Comparison of ENCODE assay signal across 1 cellular context in the genomic region with DNA sequence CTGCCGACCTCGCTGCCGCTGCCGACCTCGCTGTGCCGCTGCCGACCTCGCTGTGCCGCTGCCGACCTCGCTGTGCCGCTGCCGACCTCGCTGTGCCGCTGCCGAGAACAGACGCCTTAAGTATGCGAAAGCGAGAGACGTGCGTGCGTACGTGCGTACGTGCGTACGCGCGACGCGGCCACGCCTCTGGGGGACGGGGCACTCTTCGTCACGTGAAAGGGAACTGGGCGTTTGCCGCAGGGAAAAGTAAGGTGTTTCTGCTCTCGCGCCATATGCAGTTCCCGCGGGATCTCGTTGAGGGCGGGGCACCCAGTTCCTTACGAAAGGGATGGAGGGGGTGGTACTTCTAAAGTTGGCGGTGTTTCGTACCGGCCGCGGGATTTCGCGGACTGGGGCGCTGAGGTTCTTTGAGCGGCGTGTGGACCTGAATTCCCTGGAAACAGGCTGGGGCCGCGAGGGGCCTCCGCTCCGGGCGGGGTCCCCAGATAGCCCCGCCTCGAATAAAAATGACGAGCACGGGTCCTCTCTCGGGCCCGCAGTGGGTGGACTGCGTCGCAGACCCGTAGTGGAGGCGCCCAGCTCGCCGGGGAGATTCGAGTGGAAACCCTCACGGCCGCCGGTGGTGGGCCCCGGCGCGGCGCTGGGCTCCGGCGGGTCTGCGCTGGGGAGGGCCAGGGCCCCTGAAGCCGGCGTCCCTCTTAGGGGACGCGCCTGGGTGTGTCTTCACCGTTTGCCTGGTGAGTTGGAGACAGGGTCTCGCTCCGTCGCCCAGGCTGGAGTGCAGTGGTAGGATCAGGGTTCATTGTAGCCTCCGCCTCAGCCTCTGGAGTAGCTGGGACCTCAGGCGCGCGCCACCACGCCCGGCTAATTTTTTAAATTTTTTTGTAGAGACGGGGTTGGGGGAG.
A peak's percentile ranks its signal among the peaks of the same experiment; 100 is the strongest.
TF ChIP-seq lines count a peak whose summit lies in the region.

A gene (minus strand): TSS at position 94 of the 905 bp plus-strand sequence. CDS start 167 bp downstream, outside the sequence.

TF ChIP-seq in HepG2, 621 proteins besides CTCF, POLR2A, EP300 and RAD21 (continued from another document and continues in another):
- TF ChIP-seq, protein P1, sequence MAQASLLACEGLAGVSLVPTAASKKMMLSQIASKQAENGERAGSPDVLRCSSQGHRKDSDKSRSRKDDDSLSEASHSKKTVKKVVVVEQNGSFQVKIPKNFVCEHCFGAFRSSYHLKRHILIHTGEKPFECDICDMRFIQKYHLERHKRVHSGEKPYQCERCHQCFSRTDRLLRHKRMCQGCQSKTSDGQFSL (CRISPR knock-in tag; IDR thresholded peaks at IDR 0.05) = peak; percentile 54; the same call in 1 of the 2 replicates
- TF ChIP-seq SETDB1 (CRISPR knock-in tag; IDR thresholded peaks at IDR 0.05; ENCODE audit: borderline replicate concordance) (no peak), ZNF678 (CRISPR knock-in tag; IDR thresholded peaks at IDR 0.05) (peak; percentile 87; the same call in 1 of the 2 replicates), ZFAT (CRISPR knock-in tag; conservative IDR thresholded peaks at IDR 0.05) (0 out of 2 replicates have a peak, but pooled peaks have one; percentile 38), TARDBP (CRISPR knock-in tag; IDR thresholded peaks at IDR 0.05) (peak; percentile 97), SP5 (CRISPR knock-in tag; IDR thresholded peaks at IDR 0.05; ENCODE audit: borderline replicate concordance, low read depth) (peak; percentile 95), SYNCRIP (IDR thresholded peaks at IDR 0.05; ENCODE audit: insufficient read depth, low read depth, low read length) (no peak), ZNF24 (IDR thresholded peaks at IDR 0.05) (no peak), NBN (conservative IDR thresholded peaks at IDR 0.05) (no peak), ASH2L (IDR thresholded peaks at IDR 0.05; ENCODE audit: insufficient read length, low read depth, low read length) (peak; percentile 85), HNF4G (IDR thresholded peaks at IDR 0.05; ENCODE audit: borderline replicate concordance, low read depth, low read length) (no peak), HNF4G (CRISPR knock-in tag; IDR thresholded peaks at IDR 0.05; ENCODE audit: borderline replicate concordance, low read depth) (peak; percentile 27; the same call in 1 of the 2 replicates), ZNF335 (CRISPR knock-in tag; IDR thresholded peaks at IDR 0.05) (peak; percentile 93; the same call in 1 of the 2 replicates), RFXAP (CRISPR knock-in tag; IDR thresholded peaks at IDR 0.05; ENCODE audit: borderline replicate concordance) (peak; percentile 46), ZSCAN22 (CRISPR knock-in tag; IDR thresholded peaks at IDR 0.05) (0 out of 2 replicates have a peak, but pooled peaks have one; percentile 20), FIP1L1 (IDR thresholded peaks at IDR 0.05; ENCODE audit: borderline replicate concordance, insufficient read depth, low read depth, low read length) (no peak), ZNF205 (CRISPR knock-in tag; IDR thresholded peaks at IDR 0.05) (peak; percentile 4; the same call in 1 of the 2 replicates), U2AF2 (IDR thresholded peaks at IDR 0.05; ENCODE audit: low read depth, low read length) (no peak), ZNF567 (CRISPR knock-in tag; IDR thresholded peaks at IDR 0.05; ENCODE audit: borderline replicate concordance) (peak; percentile 66; the same call in 1 of the 2 replicates), IRX3 (CRISPR knock-in tag; IDR thresholded peaks at IDR 0.05; ENCODE audit: borderline replicate concordance, low read depth) (peak; percentile 91), ZNF180 (CRISPR knock-in tag; IDR thresholded peaks at IDR 0.05; ENCODE audit: borderline replicate concordance, low read depth) (peak; percentile 79; the same call in 1 of the 2 replicates), ZNF44 (CRISPR knock-in tag; IDR thresholded peaks at IDR 0.05) (peak; percentile 71; the same call in 1 of the 2 replicates), KDM6A (CRISPR knock-in tag; IDR thresholded peaks at IDR 0.05; ENCODE audit: low read depth) (peak; percentile 10; the same call in 1 of the 2 replicates), HNRNPLL (IDR thresholded peaks at IDR 0.05; ENCODE audit: low read depth, low read length, poor library complexity, severe bottlenecking) (peak; percentile 89), ZNF839 (CRISPR knock-in tag; IDR thresholded peaks at IDR 0.05; ENCODE audit: borderline replicate concordance) (peak; percentile 90; the same call in 1 of the 2 replicates), NAIF1 (CRISPR knock-in tag; IDR thresholded peaks at IDR 0.05; ENCODE audit: borderline replicate concordance) (peak; percentile 81; the same call in 1 of the 2 replicates), GABPB1 (CRISPR knock-in tag; IDR thresholded peaks at IDR 0.05) (peak; percentile 82), HNRNPH1 (optimal IDR thresholded peaks at IDR 0.05; ENCODE audit: low read depth, low read length) (no peak), YEATS4 (CRISPR knock-in tag; IDR thresholded peaks at IDR 0.05; ENCODE audit: borderline replicate concordance) (peak; percentile 98), TEAD3 (CRISPR knock-in tag; optimal IDR thresholded peaks at IDR 0.05; ENCODE audit: borderline replicate concordance) (peak; percentile 79), SP1 (IDR thresholded peaks at IDR 0.05) (peak; percentile 94), SP1 (CRISPR knock-in tag; IDR thresholded peaks at IDR 0.05) (peak; percentile 99), ZFP82 (CRISPR knock-in tag; IDR thresholded peaks at IDR 0.05; ENCODE audit: borderline replicate concordance) (peak; percentile 85; the same call in 1 of the 2 replicates), ELF1 (CRISPR knock-in tag; IDR thresholded peaks at IDR 0.05) (peak; percentile 75; the same call in 1 of the 2 replicates), KLF11 (CRISPR knock-in tag; IDR thresholded peaks at IDR 0.05) (peak; percentile 88)
- TF ChIP-seq, protein P2, sequence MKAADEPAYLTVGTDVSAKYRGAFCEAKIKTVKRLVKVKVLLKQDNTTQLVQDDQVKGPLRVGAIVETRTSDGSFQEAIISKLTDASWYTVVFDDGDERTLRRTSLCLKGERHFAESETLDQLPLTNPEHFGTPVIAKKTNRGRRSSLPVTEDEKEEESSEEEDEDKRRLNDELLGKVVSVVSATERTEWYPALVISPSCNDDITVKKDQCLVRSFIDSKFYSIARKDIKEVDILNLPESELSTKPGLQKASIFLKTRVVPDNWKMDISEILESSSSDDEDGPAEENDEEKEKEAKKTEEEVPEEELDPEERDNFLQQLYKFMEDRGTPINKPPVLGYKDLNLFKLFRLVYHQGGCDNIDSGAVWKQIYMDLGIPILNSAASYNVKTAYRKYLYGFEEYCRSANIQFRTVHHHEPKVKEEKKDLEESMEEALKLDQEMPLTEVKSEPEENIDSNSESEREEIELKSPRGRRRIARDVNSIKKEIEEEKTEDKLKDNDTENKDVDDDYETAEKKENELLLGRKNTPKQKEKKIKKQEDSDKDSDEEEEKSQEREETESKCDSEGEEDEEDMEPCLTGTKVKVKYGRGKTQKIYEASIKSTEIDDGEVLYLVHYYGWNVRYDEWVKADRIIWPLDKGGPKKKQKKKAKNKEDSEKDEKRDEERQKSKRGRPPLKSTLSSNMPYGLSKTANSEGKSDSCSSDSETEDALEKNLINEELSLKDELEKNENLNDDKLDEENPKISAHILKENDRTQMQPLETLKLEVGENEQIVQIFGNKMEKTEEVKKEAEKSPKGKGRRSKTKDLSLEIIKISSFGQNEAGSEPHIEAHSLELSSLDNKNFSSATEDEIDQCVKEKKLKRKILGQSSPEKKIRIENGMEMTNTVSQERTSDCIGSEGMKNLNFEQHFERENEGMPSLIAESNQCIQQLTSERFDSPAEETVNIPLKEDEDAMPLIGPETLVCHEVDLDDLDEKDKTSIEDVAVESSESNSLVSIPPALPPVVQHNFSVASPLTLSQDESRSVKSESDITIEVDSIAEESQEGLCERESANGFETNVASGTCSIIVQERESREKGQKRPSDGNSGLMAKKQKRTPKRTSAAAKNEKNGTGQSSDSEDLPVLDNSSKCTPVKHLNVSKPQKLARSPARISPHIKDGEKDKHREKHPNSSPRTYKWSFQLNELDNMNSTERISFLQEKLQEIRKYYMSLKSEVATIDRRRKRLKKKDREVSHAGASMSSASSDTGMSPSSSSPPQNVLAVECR (CRISPR knock-in tag; IDR thresholded peaks at IDR 0.05; ENCODE audit: borderline replicate concordance) = peak; percentile 98
- TF ChIP-seq, protein P3, sequence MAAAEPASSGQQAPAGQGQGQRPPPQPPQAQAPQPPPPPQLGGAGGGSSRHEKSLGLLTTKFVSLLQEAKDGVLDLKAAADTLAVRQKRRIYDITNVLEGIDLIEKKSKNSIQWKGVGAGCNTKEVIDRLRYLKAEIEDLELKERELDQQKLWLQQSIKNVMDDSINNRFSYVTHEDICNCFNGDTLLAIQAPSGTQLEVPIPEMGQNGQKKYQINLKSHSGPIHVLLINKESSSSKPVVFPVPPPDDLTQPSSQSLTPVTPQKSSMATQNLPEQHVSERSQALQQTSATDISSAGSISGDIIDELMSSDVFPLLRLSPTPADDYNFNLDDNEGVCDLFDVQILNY (CRISPR knock-in tag; conservative IDR thresholded peaks at IDR 0.05) = no peak; the same call in 1 of the 2 replicates
- TF ChIP-seq, protein P4, sequence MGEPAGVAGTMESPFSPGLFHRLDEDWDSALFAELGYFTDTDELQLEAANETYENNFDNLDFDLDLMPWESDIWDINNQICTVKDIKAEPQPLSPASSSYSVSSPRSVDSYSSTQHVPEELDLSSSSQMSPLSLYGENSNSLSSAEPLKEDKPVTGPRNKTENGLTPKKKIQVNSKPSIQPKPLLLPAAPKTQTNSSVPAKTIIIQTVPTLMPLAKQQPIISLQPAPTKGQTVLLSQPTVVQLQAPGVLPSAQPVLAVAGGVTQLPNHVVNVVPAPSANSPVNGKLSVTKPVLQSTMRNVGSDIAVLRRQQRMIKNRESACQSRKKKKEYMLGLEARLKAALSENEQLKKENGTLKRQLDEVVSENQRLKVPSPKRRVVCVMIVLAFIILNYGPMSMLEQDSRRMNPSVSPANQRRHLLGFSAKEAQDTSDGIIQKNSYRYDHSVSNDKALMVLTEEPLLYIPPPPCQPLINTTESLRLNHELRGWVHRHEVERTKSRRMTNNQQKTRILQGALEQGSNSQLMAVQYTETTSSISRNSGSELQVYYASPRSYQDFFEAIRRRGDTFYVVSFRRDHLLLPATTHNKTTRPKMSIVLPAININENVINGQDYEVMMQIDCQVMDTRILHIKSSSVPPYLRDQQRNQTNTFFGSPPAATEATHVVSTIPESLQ (CRISPR knock-in tag; conservative IDR thresholded peaks at IDR 0.05) = peak; percentile 66; the same call in 1 of the 2 replicates
- TF ChIP-seq, protein P5, sequence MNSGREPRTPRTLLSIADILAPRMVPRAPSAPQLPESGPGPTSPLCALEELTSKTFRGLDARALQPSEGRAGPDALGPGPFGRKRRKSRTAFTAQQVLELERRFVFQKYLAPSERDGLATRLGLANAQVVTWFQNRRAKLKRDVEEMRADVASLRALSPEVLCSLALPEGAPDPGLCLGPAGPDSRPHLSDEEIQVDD (CRISPR knock-in tag; IDR thresholded peaks at IDR 0.05; ENCODE audit: borderline replicate concordance) = 0 out of 2 replicates have a peak, but pooled peaks have one; percentile 89
- TF ChIP-seq, protein P6, sequence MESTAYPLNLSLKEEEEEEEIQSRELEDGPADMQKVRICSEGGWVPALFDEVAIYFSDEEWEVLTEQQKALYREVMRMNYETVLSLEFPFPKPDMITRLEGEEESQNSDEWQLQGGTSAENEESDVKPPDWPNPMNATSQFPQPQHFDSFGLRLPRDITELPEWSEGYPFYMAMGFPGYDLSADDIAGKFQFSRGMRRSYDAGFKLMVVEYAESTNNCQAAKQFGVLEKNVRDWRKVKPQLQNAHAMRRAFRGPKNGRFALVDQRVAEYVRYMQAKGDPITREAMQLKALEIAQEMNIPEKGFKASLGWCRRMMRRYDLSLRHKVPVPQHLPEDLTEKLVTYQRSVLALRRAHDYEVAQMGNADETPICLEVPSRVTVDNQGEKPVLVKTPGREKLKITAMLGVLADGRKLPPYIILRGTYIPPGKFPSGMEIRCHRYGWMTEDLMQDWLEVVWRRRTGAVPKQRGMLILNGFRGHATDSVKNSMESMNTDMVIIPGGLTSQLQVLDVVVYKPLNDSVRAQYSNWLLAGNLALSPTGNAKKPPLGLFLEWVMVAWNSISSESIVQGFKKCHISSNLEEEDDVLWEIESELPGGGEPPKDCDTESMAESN (CRISPR knock-in tag; conservative IDR thresholded peaks at IDR 0.05) = peak; percentile 94
- TF ChIP-seq, protein P7, sequence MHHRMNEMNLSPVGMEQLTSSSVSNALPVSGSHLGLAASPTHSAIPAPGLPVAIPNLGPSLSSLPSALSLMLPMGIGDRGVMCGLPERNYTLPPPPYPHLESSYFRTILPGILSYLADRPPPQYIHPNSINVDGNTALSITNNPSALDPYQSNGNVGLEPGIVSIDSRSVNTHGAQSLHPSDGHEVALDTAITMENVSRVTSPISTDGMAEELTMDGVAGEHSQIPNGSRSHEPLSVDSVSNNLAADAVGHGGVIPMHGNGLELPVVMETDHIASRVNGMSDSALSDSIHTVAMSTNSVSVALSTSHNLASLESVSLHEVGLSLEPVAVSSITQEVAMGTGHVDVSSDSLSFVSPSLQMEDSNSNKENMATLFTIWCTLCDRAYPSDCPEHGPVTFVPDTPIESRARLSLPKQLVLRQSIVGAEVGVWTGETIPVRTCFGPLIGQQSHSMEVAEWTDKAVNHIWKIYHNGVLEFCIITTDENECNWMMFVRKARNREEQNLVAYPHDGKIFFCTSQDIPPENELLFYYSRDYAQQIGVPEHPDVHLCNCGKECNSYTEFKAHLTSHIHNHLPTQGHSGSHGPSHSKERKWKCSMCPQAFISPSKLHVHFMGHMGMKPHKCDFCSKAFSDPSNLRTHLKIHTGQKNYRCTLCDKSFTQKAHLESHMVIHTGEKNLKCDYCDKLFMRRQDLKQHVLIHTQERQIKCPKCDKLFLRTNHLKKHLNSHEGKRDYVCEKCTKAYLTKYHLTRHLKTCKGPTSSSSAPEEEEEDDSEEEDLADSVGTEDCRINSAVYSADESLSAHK (CRISPR knock-in tag; IDR thresholded peaks at IDR 0.05; ENCODE audit: borderline replicate concordance) = 0 out of 2 replicates have a peak, but pooled peaks have one; percentile 61
- TF ChIP-seq, protein P8, sequence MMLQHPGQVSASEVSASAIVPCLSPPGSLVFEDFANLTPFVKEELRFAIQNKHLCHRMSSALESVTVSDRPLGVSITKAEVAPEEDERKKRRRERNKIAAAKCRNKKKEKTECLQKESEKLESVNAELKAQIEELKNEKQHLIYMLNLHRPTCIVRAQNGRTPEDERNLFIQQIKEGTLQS (CRISPR knock-in tag; IDR thresholded peaks at IDR 0.05) = peak; percentile 17; the same call in 1 of the 2 replicates
- TF ChIP-seq, protein P9, sequence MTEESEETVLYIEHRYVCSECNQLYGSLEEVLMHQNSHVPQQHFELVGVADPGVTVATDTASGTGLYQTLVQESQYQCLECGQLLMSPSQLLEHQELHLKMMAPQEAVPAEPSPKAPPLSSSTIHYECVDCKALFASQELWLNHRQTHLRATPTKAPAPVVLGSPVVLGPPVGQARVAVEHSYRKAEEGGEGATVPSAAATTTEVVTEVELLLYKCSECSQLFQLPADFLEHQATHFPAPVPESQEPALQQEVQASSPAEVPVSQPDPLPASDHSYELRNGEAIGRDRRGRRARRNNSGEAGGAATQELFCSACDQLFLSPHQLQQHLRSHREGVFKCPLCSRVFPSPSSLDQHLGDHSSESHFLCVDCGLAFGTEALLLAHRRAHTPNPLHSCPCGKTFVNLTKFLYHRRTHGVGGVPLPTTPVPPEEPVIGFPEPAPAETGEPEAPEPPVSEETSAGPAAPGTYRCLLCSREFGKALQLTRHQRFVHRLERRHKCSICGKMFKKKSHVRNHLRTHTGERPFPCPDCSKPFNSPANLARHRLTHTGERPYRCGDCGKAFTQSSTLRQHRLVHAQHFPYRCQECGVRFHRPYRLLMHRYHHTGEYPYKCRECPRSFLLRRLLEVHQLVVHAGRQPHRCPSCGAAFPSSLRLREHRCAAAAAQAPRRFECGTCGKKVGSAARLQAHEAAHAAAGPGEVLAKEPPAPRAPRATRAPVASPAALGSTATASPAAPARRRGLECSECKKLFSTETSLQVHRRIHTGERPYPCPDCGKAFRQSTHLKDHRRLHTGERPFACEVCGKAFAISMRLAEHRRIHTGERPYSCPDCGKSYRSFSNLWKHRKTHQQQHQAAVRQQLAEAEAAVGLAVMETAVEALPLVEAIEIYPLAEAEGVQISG (CRISPR knock-in tag; IDR thresholded peaks at IDR 0.05) = peak; percentile 93
